8 cellular contexts compared by ENCODE assay signal in the genomic region with DNA sequence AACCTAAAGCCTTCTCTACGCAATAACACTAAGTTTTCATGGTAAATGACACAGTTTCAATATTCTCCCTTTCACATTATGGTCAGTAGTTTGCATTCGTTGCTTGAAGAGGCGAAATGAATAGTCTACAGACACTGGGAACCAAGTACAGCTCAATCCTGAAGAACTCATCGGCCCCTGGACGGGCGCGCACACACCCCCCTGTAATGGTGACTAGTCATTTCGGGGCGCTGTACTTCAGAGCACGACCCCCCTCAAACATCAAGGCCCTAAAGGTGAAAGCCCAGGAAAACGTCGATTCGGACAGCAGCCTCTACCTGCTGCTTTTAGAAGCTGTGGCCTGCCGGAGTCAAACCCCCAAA. TPM values are rescaled to one million over a fixed set of nuclear protein-coding genes. Genes with fewer than 3 reads are reported as not detected.
A peak's percentile ranks its signal among the peaks of the same experiment; 100 is the strongest.
DNase-seq lines count a peak whose midpoint lies in the region; ATAC-seq and TF ChIP-seq lines count a peak whose summit lies in the region.

No MANE protein-coding gene starts in this region.

- H3K9me3 ChIP-seq in body of pancreas (no peaks in the 10 kb centered on the region), liver (ENCODE audit: control insufficient read depth in 4 of 4, low read length in 3 of 4) (no peaks in the 10 kb centered on the region), thoracic aorta (no peaks in the 10 kb centered on the region)

- 0 out of 2 replicates have a peak, but pooled peaks cover 3% of the 10 kb centered on the region for H4K20me1 ChIP-seq in KMS-11 (ENCODE audit: insufficient read depth)

- in situ Hi-C loops in GM13977 (cut with MboI; ENCODE audit: low pct_unique_long_range_greater_than_20kb, low sequenced_read_pairs, unreplicated experiment): no loop called here

- H3K36me3 ChIP-seq in KMS-11 (ENCODE audit: insufficient read depth) (no peaks in the 10 kb centered on the region), body of pancreas (replicated peaks in 1 of 2; ENCODE audit: insufficient read depth in 1 of 2, low read depth in 2 of 2) (no peaks in the 10 kb centered on the region), liver (ENCODE audit: control insufficient read depth in 4 of 4, insufficient read depth in 3 of 4, low read depth in 1 of 4, low read length in 3 of 4) (no peaks in the 10 kb centered on the region), thoracic aorta (no peaks in the 10 kb centered on the region)

- no peak for TF ChIP-seq RAD21 in liver (IDR thresholded peaks at IDR 0.05)

- H3K27me3 ChIP-seq in KMS-11 (ENCODE audit: insufficient read depth, low read depth) (no peaks in the 10 kb centered on the region), body of pancreas (no peaks in the 10 kb centered on the region), liver (ENCODE audit: control insufficient read depth in 4 of 4, insufficient read depth in 4 of 4, low read length in 3 of 4) (no peaks in the 10 kb centered on the region), thoracic aorta (replicated peaks; ENCODE audit: insufficient read depth) (no peaks in the 10 kb centered on the region)

- TF ChIP-seq POLR2A in body of pancreas (IDR thresholded peaks at IDR 0.05): no peak

- peak overlapping the region; percentile 93 for H2AFZ ChIP-seq in KMS-11 (ENCODE audit: low read depth)

- H3K9ac ChIP-seq in KMS-11 (peak overlapping the region; percentile 82), liver (ENCODE audit: low read depth in 1 of 2, low read length in 2 of 2) (peak overlapping the region; percentile 84 to 91)

- no peak for ATAC-seq in body of pancreas
- no peak for ATAC-seq in thoracic aorta (ENCODE audit: insufficient number of reproducible peaks, low FRiP score, low read depth)
- ATAC-seq in GM18511 (IDR thresholded peaks at IDR 0.05; ENCODE audit: unreplicated experiment): no peak

- intact Hi-C loops in body of pancreas (cut with DNase I): no loop called here

- H3K4me2 ChIP-seq in KMS-11: peak overlapping the region; percentile 88

- H3K4me3 ChIP-seq in GM08714 (ENCODE audit: low read length): peak overlapping the region; percentile 88
- H3K4me3 ChIP-seq in KMS-11 (IDR thresholded peaks at IDR 0.05; ENCODE audit: insufficient read depth, low read depth, low read length): peak overlapping the region; percentile 21
- H3K4me3 ChIP-seq in body of pancreas: peak overlapping the region; percentile 95 to 99
- H3K4me3 ChIP-seq in liver (ENCODE audit: low read depth in 1 of 3, low read length in 3 of 3): peak overlapping the region; percentile 83 to 99 (median 85)
- peak overlapping the region; percentile 97 for H3K4me3 ChIP-seq in thoracic aorta

- WGBS in body of pancreas, 2 donors: 0% methylated on average over 12 to 14 of the region's 14 CpGs
- WGBS in liver: under 1% methylated on average over 14 of the region's 14 CpGs

- peaks cover 26% of the 10 kb centered on the region for H3K4me1 ChIP-seq in KMS-11 (ENCODE audit: low read depth, poor library complexity, severe bottlenecking)
- peaks cover 48% of the 10 kb centered on the region for H3K4me1 ChIP-seq in body of pancreas
- peaks cover 6 to 23% (median 12%) of the 10 kb centered on the region in 4 donors for H3K4me1 ChIP-seq in liver (ENCODE audit: control insufficient read depth in 4 of 4, insufficient read depth in 4 of 4, low read length in 3 of 4)
- H3K4me1 ChIP-seq in thoracic aorta (ENCODE audit: control insufficient read depth in 1 of 2, low read depth in 2 of 2): peaks cover 54 to 68% of the 10 kb centered on the region in 2 donors

- peaks cover 55% of the 10 kb centered on the region for H3K79me2 ChIP-seq in KMS-11 (ENCODE audit: insufficient read depth, low read depth)

- DNase-seq in body of pancreas: no peak
- no peak for DNase-seq in thoracic aorta (ENCODE audit: low spot score)
- no peak for DNase-seq in NCI-H2081 treated with DMSO at 0.1 percent for 48 hours (lab: John Stamatoyannopoulos, UW)
- DNase-seq in GM13977 (ENCODE audit: low spot score): no peak

- TF ChIP-seq CTCF in KMS-11 (conservative IDR thresholded peaks at IDR 0.05; ENCODE audit: low read depth, low read length) (no peak), body of pancreas (IDR thresholded peaks at IDR 0.05) (no peak), liver (IDR thresholded peaks at IDR 0.05; ENCODE audit: low read depth, low read length, missing input control) (no peak), thoracic aorta (IDR thresholded peaks at IDR 0.05) (no peak), GM13977 (IDR thresholded peaks at IDR 0.05; ENCODE audit: extremely low read depth, insufficient read depth, missing control alignments) (no peak)

- H3K27ac ChIP-seq in KMS-11: peak overlapping the region; percentile 74
- peak overlapping the region; percentile 93 to 98 (median 96) for H3K27ac ChIP-seq in body of pancreas
- H3K27ac ChIP-seq in liver (ENCODE audit: low read depth in 1 of 2, low read length in 2 of 2): peak overlapping the region; percentile 96 to 98
- peak overlapping the region; percentile 95 to 100 for H3K27ac ChIP-seq in thoracic aorta

TF ChIP-seq in liver, 16 proteins besides CTCF, POLR2A, EP300 and RAD21:
- no peak for TF ChIP-seq HNF4A (conservative IDR thresholded peaks at IDR 0.05)
- TF ChIP-seq JUND (IDR thresholded peaks at IDR 0.05): no peak
- TF ChIP-seq EGR1 (IDR thresholded peaks at IDR 0.05; ENCODE audit: low read depth in 2 of 2): no peak
- no peak for TF ChIP-seq RXRA (IDR thresholded peaks at IDR 0.05)
- no peak for TF ChIP-seq FOXA1 (IDR thresholded peaks at IDR 0.05)
- no peak for TF ChIP-seq GABPA (IDR thresholded peaks at IDR 0.05 in 1 of 2, conservative IDR thresholded peaks at IDR 0.05 in 1 of 2)
- TF ChIP-seq, protein P1, sequence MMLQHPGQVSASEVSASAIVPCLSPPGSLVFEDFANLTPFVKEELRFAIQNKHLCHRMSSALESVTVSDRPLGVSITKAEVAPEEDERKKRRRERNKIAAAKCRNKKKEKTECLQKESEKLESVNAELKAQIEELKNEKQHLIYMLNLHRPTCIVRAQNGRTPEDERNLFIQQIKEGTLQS (IDR thresholded peaks at IDR 0.05): no peak
- no peak for TF ChIP-seq SP1 (IDR thresholded peaks at IDR 0.05)

RNA-seq across cellular contexts. Expression of a gene that starts 1.0 kb away (rescaled TPM):
- 10 to 100 TPM; 32.0 to 43.1 TPM for total RNA-seq in body of pancreas
- total RNA-seq in liver: 10 to 100 TPM; 47.8 to 65.3 TPM
- 10 to 100 TPM; 14.4 to 18.3 TPM for polyA plus RNA-seq in liver
- 100 to 1,000 TPM; 105 to 114 TPM for total RNA-seq in thoracic aorta

RNA-seq across cellular contexts. Expression of a gene that starts 53.6 kb away (rescaled TPM):
- total RNA-seq in body of pancreas (not detected), liver (not detected), thoracic aorta (not detected)
- not detected for polyA plus RNA-seq in liver

Comparison
In these comparisons a context has a peak if more than half of its experiments do, and no peak if none do; other contexts are left out.
1. H3K4me3 ChIP-seq: peak in every context shown above with its lines; median percentile 97 in body of pancreas; 97 in thoracic aorta; 88 in GM08714; 85 in liver; 21 in KMS-11.